Comparison of ENCODE assay signal across 28 cellular contexts in genomic region chr14:76981670-76982069, GRCh38.
"Had no signal": no experiment of that assay in that cellular context is flagged by ENCODE, and none has a peak within 500 bp of the region (broad histone marks: within the 10 kb centered on the region; RNA-seq: fewer than 3 reads in every experiment).

No MANE protein-coding gene starts in this region.

- ATAC-seq: esophagus mucosa; gastrocnemius medialis; heart right ventricle; left ventricle myocardium superior; lower lobe of right lung; natural killer cell treated with Interleukin-12 subunit alpha and Interleukin-12 subunit beta and Interleukin-15 and Interleukin-18, amount 100 ng/mL, for 72 hours; psoas muscle; right cardiac atrium; stimulated activated memory B cell treated with anti-CD40 and anti-IgM and Interleukin-4, amounts not matched to agents 10 μg/mL and 1 μg/mL and 100 μg/mL, for 72 hours had no signal

- H3K4me1 ChIP-seq: colonic mucosa, gastrocnemius medialis, lower lobe of right lung had no signal

- H3K27me3 ChIP-seq: colonic mucosa, gastrocnemius medialis, heart right ventricle, spleen, tibial nerve, upper lobe of left lung had no signal

- FAIRE-seq: urothelium cell line had no signal

- H3K4me3 ChIP-seq: colonic mucosa, gastrocnemius medialis, heart right ventricle, lower lobe of right lung, psoas muscle, skin epidermis, spleen, thoracic aorta, tibial nerve, upper lobe of left lung had no signal

- H3K27ac Mint-ChIP-seq: dendritic cell treated with granulocyte-macrophage colony-stimulating factor and Interleukin-4, amounts not matched to agents 40 ng/mL and 50 ng/mL, for 4 days; endodermal cell; immature natural killer cell; stimulated activated memory B cell treated with anti-CD40 and anti-IgM and Interleukin-4, amounts not matched to agents 10 μg/mL and 1 μg/mL and 100 μg/mL, for 72 hours; stimulated activated naive CD8-positive, alpha-beta T cell treated with anti-CD3 and anti-CD28 coated beads, Interleukin-15, Interleukin-2, amounts not matched to agents 100 ng/mL and 50 ng/mL, for 24 hours had no signal

- H3K36me3 ChIP-seq: colonic mucosa, gastrocnemius medialis, heart right ventricle, lower lobe of right lung, spleen, thoracic aorta, tibial nerve, upper lobe of left lung had no signal

- H3K9me3 Mint-ChIP-seq: immature natural killer cell; natural killer cell treated with Interleukin-12 subunit alpha and Interleukin-12 subunit beta and Interleukin-15 and Interleukin-18, amount 100 ng/mL, for 72 hours had no signal

- H3K27me3 Mint-ChIP-seq: dendritic cell treated with granulocyte-macrophage colony-stimulating factor and Interleukin-4, amounts not matched to agents 40 ng/mL and 50 ng/mL, for 4 days; stimulated activated memory B cell treated with anti-CD40 and anti-IgM and Interleukin-4, amounts not matched to agents 10 μg/mL and 1 μg/mL and 100 μg/mL, for 72 hours; stimulated activated naive CD8-positive, alpha-beta T cell treated with anti-CD3 and anti-CD28 coated beads, Interleukin-15, Interleukin-2, amounts not matched to agents 100 ng/mL and 50 ng/mL, for 24 hours had no signal

- H3K36me3 Mint-ChIP-seq: immature natural killer cell; natural killer cell treated with Interleukin-12 subunit alpha and Interleukin-12 subunit beta and Interleukin-15 and Interleukin-18, amount 100 ng/mL, for 72 hours had no signal

- DNase-seq: colonic mucosa; effector CD8-positive, alpha-beta T cell; endodermal cell; foreskin fibroblast; gastrocnemius medialis; heart right ventricle; hippocampal formation; immature natural killer cell; islet precursor cell; kidney glomerular epithelial cell; left ventricle myocardium superior; lower lobe of right lung; psoas muscle; right cardiac atrium; spleen; stimulated activated CD4-positive, alpha-beta T cell treated with anti-CD3 and anti-CD28 coated beads, Interleukin-4, amount 100 ng/mL, for 4 hours; upper lobe of left lung had no signal

- H3K4me3 Mint-ChIP-seq: dendritic cell treated with granulocyte-macrophage colony-stimulating factor and Interleukin-4, amounts not matched to agents 40 ng/mL and 50 ng/mL, for 4 days; endodermal cell; immature natural killer cell; natural killer cell treated with Interleukin-12 subunit alpha and Interleukin-12 subunit beta and Interleukin-15 and Interleukin-18, amount 100 ng/mL, for 72 hours; neural crest cell; stimulated activated memory B cell treated with anti-CD40 and anti-IgM and Interleukin-4, amounts not matched to agents 10 μg/mL and 1 μg/mL and 100 μg/mL, for 72 hours; stimulated activated naive CD8-positive, alpha-beta T cell treated with anti-CD3 and anti-CD28 coated beads, Interleukin-15, Interleukin-2, amounts not matched to agents 100 ng/mL and 50 ng/mL, for 24 hours had no signal

- H3K27ac ChIP-seq: colonic mucosa, epithelial cell of prostate, gastrocnemius medialis, heart right ventricle, lower lobe of right lung, psoas muscle, skin epidermis, spleen, thoracic aorta, tibial nerve, upper lobe of left lung had no signal

- H3K9me3 ChIP-seq: colonic mucosa, gastrocnemius medialis, lower lobe of right lung, psoas muscle, thoracic aorta, upper lobe of left lung had no signal
